Comparison of ENCODE assay signal across 16 cellular contexts in genomic region chr6:65448806-65449397, GRCh38.
A peak's percentile ranks its signal among the peaks of the same experiment; 100 is the strongest.
DNase-seq lines count a peak whose midpoint lies in the region; ATAC-seq and TF ChIP-seq lines count a peak whose summit lies in the region.
"Had no signal": no experiment of that assay in that cellular context is flagged by ENCODE, and none has a peak within 500 bp of the region (broad histone marks: within the 10 kb centered on the region; RNA-seq: fewer than 3 reads in every experiment).

No MANE protein-coding gene starts in this region.

- H3K27me3 ChIP-seq in H9 (ENCODE audit: insufficient read depth, low read length) = no peaks in the 10 kb centered on the region
- H3K27me3 ChIP-seq in CD4-positive, alpha-beta T cell (ENCODE audit: control insufficient read depth, insufficient read depth, low read length) = no peaks in the 10 kb centered on the region
- H3K27me3 ChIP-seq: BLaER1, Peyer's patch had no signal

- no peak overlapping the region for H2AFZ ChIP-seq in H9 (ENCODE audit: low read length)

- H3K9me3 Mint-ChIP-seq in H9 (peaks cover 2 to 6% of the 10 kb centered on the region in 2 experiments; a peak in 2 of 5 replicates), glutamatergic neuron (ENCODE audit: unreplicated experiment) (no peaks in the 10 kb centered on the region)
- H3K9me3 Mint-ChIP-seq in CD4-positive, alpha-beta T cell = peaks cover 12% of the 10 kb centered on the region

- no peak overlapping the region for H4K5ac ChIP-seq in H9 (ENCODE audit: insufficient read length, low read depth, low read length)

- no peak overlapping the region for H3K4ac ChIP-seq in H9 (ENCODE audit: low read depth, low read length)

- no peak overlapping the region for H4K91ac ChIP-seq in H9 (ENCODE audit: insufficient read length, low read depth, low read length)

- H3K27ac Mint-ChIP-seq in H9 = peak overlapping the region in 2 of 3 experiments; percentile 53 to 70; a peak in 4 of 7 replicates
- H3K27ac Mint-ChIP-seq in glutamatergic neuron (ENCODE audit: unreplicated experiment) = peak overlapping the region; percentile 11
- no peak overlapping the region for H3K27ac Mint-ChIP-seq in CD4-positive, alpha-beta T cell

- intact Hi-C loops in CD4-positive, alpha-beta T cell (cut with DNase I, micrococcal nuclease) = no loop called here

- no peak overlapping the region for H4K8ac ChIP-seq in H9 (replicated peaks; ENCODE audit: insufficient read length, low read depth, low read length)

- H2BK120ac ChIP-seq in H9 (ENCODE audit: low read depth, low read length, poor library complexity, severe bottlenecking) = no peak overlapping the region

- ATAC-seq in CD4-positive, alpha-beta T cell (ENCODE audit: poor library complexity) = no peak
- ATAC-seq in HG03457 (IDR thresholded peaks at IDR 0.05; ENCODE audit: unreplicated experiment) = no peak
- ATAC-seq: GM12878, HCT116 had no signal

- H3K23me2 ChIP-seq in H9 (ENCODE audit: insufficient read length, low read depth, low read length, poor library complexity, severe bottlenecking) = no peaks in the 10 kb centered on the region

- CTCF ChIA-PET in CD4-positive, alpha-beta T cell (lab: Charles Lee) = no interaction called here

- no CpG with 5 or more reads among the region's 2 CpGs for WGBS in H9 (ENCODE audit: extremely low coverage, insufficient read length, low lambda C conversion rate)

- POLR2A ChIA-PET in CD4-positive, alpha-beta T cell (lab: Charles Lee) = no interaction called here

- H3K79me2 ChIP-seq in H9 (ENCODE audit: insufficient read depth, low read length) = no peaks in the 10 kb centered on the region

- H3K9ac ChIP-seq in H9 (ENCODE audit: extremely low read depth, insufficient read length, low read length) = no peak overlapping the region
- H3K9ac ChIP-seq: BLaER1 had no signal

- H3K4me3 Mint-ChIP-seq in H9 (no peak overlapping the region), glutamatergic neuron (ENCODE audit: unreplicated experiment) (no peak overlapping the region)
- H3K4me3 Mint-ChIP-seq in CD4-positive, alpha-beta T cell = no peak overlapping the region

- H3K9me3 ChIP-seq in H9 (ENCODE audit: control insufficient read depth, low read depth, low read length) = no peaks in the 10 kb centered on the region
- H3K9me3 ChIP-seq in CD4-positive, alpha-beta T cell (ENCODE audit: control insufficient read depth, low read length) = no peaks in the 10 kb centered on the region
- H3K9me3 ChIP-seq: BLaER1, Peyer's patch had no signal

- H3K27ac ChIP-seq in H9 (ENCODE audit: insufficient read length, low read depth, low read length) (peak overlapping the region; percentile 80), substantia nigra (ENCODE audit: low read depth, low read length, poor library complexity, severe bottlenecking) (peak overlapping the region; percentile 30)
- no peak overlapping the region for H3K27ac ChIP-seq in CD4-positive, alpha-beta T cell (ENCODE audit: low read depth, low read length)
- H3K27ac ChIP-seq: BLaER1, Peyer's patch had no signal

- TF ChIP-seq CTCF in H9 (conservative IDR thresholded peaks at IDR 0.05) (no peak), glutamatergic neuron (IDR thresholded peaks at IDR 0.05; ENCODE audit: partially characterized antibody, unreplicated experiment) (no peak)
- no peak for TF ChIP-seq CTCF in CD4-positive, alpha-beta T cell (IDR thresholded peaks at IDR 0.05)

- H3K4me1 ChIP-seq in H9 (ENCODE audit: insufficient read depth, low read length) = peaks cover 9% of the 10 kb centered on the region; the same call in 1 of the 2 replicates
- H3K4me1 ChIP-seq: BLaER1, Peyer's patch had no signal

- H3K23ac ChIP-seq in H9 (ENCODE audit: insufficient read length, low read depth, low read length) = no peak overlapping the region

- peaks cover 0 to 4% (median 0%) of the 10 kb centered on the region in 3 experiments; a peak in 1 of 7 replicates for H3K36me3 Mint-ChIP-seq in H9 (ENCODE audit: insufficient read depth in 1 of 3, low read depth in 3 of 3)
- no peaks in the 10 kb centered on the region for H3K36me3 Mint-ChIP-seq in glutamatergic neuron (ENCODE audit: unreplicated experiment)
- no peaks in the 10 kb centered on the region for H3K36me3 Mint-ChIP-seq in CD4-positive, alpha-beta T cell (ENCODE audit: low read depth)

- no peak overlapping the region for H2BK15ac ChIP-seq in H9 (ENCODE audit: low read depth, low read length)

- H3K18ac ChIP-seq in H9 (ENCODE audit: insufficient read length, low read depth, low read length) = no peak overlapping the region

- H2BK20ac ChIP-seq in H9 (ENCODE audit: low read depth, low read length, poor library complexity, severe bottlenecking) = no peak overlapping the region

- H2BK12ac ChIP-seq in H9 (ENCODE audit: insufficient read length, low read depth, low read length) = no peak overlapping the region

- no peak overlapping the region for H2BK5ac ChIP-seq in H9 (ENCODE audit: insufficient read length, low read length)

- H3K56ac ChIP-seq in H9 (ENCODE audit: insufficient read length, low read depth, low read length) = no peak overlapping the region

- H3K79me1 ChIP-seq in H9 (ENCODE audit: insufficient read depth, low read depth, low read length, poor library complexity, severe bottlenecking) = no peaks in the 10 kb centered on the region

- H3T11ph ChIP-seq in H9 (ENCODE audit: low read length) = no peak overlapping the region

- H4K20me1 ChIP-seq in H9 (ENCODE audit: control insufficient read depth, insufficient read depth, insufficient read length) = no peaks in the 10 kb centered on the region
- H4K20me1 ChIP-seq: BLaER1 had no signal

- no peak overlapping the region for H2AK5ac ChIP-seq in H9 (ENCODE audit: insufficient read length, low read length)

- no peak overlapping the region for H3K4me2 ChIP-seq in H9 (ENCODE audit: insufficient read depth, insufficient read length, low read length)
- H3K4me2 ChIP-seq: BLaER1 had no signal

- H3K4me1 Mint-ChIP-seq in H9 = peaks cover 28 to 33% of the 10 kb centered on the region in 2 experiments
- H3K4me1 Mint-ChIP-seq in glutamatergic neuron (ENCODE audit: low read depth, unreplicated experiment) = peaks cover 13% of the 10 kb centered on the region
- H3K4me1 Mint-ChIP-seq in CD4-positive, alpha-beta T cell (ENCODE audit: low read depth) = no peaks in the 10 kb centered on the region

- DNase-seq in H9 (no peak), SK-N-DZ (ENCODE audit: low spot score) (peak; percentile 9), glutamatergic neuron (no peak), substantia nigra (lab: John Stamatoyannopoulos, UW) (no peak), NCI-H2081 (lab: John Stamatoyannopoulos, UW) (no peak)
- no peak for DNase-seq in CD4-positive, alpha-beta T cell
- DNase-seq: MV-4-11, NCI-H1436 treated with DMSO at 0.1 percent for 48 hours, NCI-H446, NCI-H774, Peyer's patch, Right ventricle myocardium superior had no signal

- H3K27me3 Mint-ChIP-seq in H9 (ENCODE audit: low read depth) = no peaks in the 10 kb centered on the region
- H3K27me3 Mint-ChIP-seq in glutamatergic neuron (ENCODE audit: unreplicated experiment) = no peaks in the 10 kb centered on the region
- H3K27me3 Mint-ChIP-seq in CD4-positive, alpha-beta T cell = no peaks in the 10 kb centered on the region

- H3K14ac ChIP-seq in H9 (ENCODE audit: insufficient read depth, low read length) = no peak overlapping the region
